ENCODE assay signal across 12 cellular contexts in the genomic region with DNA sequence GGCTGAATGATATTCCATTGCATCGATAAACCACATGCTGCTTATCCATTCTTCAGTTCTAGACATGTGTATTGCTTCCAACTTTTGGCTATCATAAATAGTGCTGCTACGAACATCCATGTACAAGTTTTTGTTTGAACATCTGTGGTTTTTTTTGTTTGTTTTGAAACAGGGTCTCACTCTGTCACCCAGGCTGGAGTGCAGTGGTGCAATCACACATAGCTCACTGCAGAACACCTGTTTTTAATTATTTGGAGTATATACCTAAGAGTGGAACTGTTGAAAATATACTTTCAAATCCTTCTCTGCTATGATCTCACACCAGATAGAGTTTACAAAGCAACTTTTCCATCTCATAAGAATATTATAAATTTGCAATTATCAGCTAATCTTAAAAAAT.
"Had no signal": no experiment of that assay in that cellular context is flagged by ENCODE, and none has a peak within 500 bp of the region (broad histone marks: within the 10 kb centered on the region; RNA-seq: fewer than 3 reads in every experiment).

No MANE protein-coding gene starts in this region.

- H3K9me3 ChIP-seq: tibial nerve, vagina had no signal

- H3K27me3 ChIP-seq: tibial nerve, vagina had no signal

- H3K27ac ChIP-seq: tibial nerve, vagina had no signal

- H3K4me3 ChIP-seq: tibial nerve, vagina had no signal

- DNase-seq: activated CD4-positive, alpha-beta T cell treated with anti-CD3 and anti-CD28 coated beads for 36 hours; activated CD4-positive, alpha-beta T cell treated with anti-CD3 and anti-CD28 coated beads, Interleukin-2, amount 50 U/mL, for 48 hours; activated gamma-delta T cell treated with Interleukin-2 at 50 U/mL for 16 hours; dermis blood vessel endothelial cell; effector memory CD8-positive, alpha-beta T cell; mesendoderm; natural killer cell; T-cell had no signal

- ATAC-seq: activated CD4-positive, alpha-beta T cell treated with anti-CD3 and anti-CD28 coated beads for 36 hours; activated naive CD4-positive, alpha-beta T cell treated with anti-CD3 and anti-CD28 coated beads, Interleukin-2, amount 50 U/mL, for 72 hours; effector memory CD8-positive, alpha-beta T cell; natural killer cell; T-cell; WTC11 had no signal
